Comparison of ENCODE assay signal across 16 cellular contexts in genomic region chr1:208381481-208381880, GRCh38.
DNase-seq lines count a peak whose midpoint lies in the region; ATAC-seq and TF ChIP-seq lines count a peak whose summit lies in the region.
"Had no signal": no experiment of that assay in that cellular context is flagged by ENCODE, and none has a peak within 500 bp of the region (broad histone marks: within the 10 kb centered on the region; RNA-seq: fewer than 3 reads in every experiment).

No MANE protein-coding gene starts in this region.

- ATAC-seq in left cardiac atrium: no peak
- no peak for ATAC-seq in right cardiac atrium
- no peak for ATAC-seq in GM21515 (IDR thresholded peaks at IDR 0.05; ENCODE audit: unreplicated experiment)

- H3K4me1 ChIP-seq in right cardiac atrium (ENCODE audit: control insufficient read depth, insufficient read depth, low read length): no peaks in the 10 kb centered on the region
- H3K4me1 ChIP-seq: Caco-2, HAP-1 had no signal

- H3K27me3 Mint-ChIP-seq in endothelial cell (ENCODE audit: unreplicated experiment): no peaks in the 10 kb centered on the region

- peaks cover 4% of the 10 kb centered on the region for H3K4me1 Mint-ChIP-seq in endothelial cell (ENCODE audit: unreplicated experiment)
- H3K4me1 Mint-ChIP-seq: CD4-positive, alpha-beta memory T cell had no signal

- no peaks in the 10 kb centered on the region for H3K27me3 ChIP-seq in right cardiac atrium (ENCODE audit: control insufficient read depth, insufficient read depth)

- WGBS in right cardiac atrium: 28% methylated on average over 1 of the region's 1 CpG

- H3K27ac ChIP-seq in right cardiac atrium (ENCODE audit: low read length): no peak overlapping the region

- H3K36me3 Mint-ChIP-seq in endothelial cell (ENCODE audit: low read depth, unreplicated experiment): no peaks in the 10 kb centered on the region
- H3K36me3 Mint-ChIP-seq: CD4-positive, alpha-beta memory T cell had no signal

- H3K4me3 ChIP-seq in right cardiac atrium (ENCODE audit: low read length): no peak overlapping the region
- H3K4me3 ChIP-seq: HAP-1 had no signal

- H3K9me3 Mint-ChIP-seq in endothelial cell (ENCODE audit: unreplicated experiment): no peaks in the 10 kb centered on the region

- H3K9me3 ChIP-seq in right cardiac atrium (ENCODE audit: control insufficient read depth, low read length): no peaks in the 10 kb centered on the region
- H3K9me3 ChIP-seq: Caco-2, HAP-1 had no signal

- no peak overlapping the region for H3K4me3 Mint-ChIP-seq in endothelial cell (ENCODE audit: unreplicated experiment)
- H3K4me3 Mint-ChIP-seq: HFFc6 had no signal

- TF ChIP-seq CTCF in endothelial cell (IDR thresholded peaks at IDR 0.05; ENCODE audit: unreplicated experiment): no peak

- H3K27ac Mint-ChIP-seq in endothelial cell (ENCODE audit: unreplicated experiment): no peak overlapping the region
- H3K27ac Mint-ChIP-seq: CD4-positive, alpha-beta memory T cell; HFFc6 had no signal

- peak; percentile 18 for DNase-seq in left cardiac atrium
- no peak for DNase-seq in right cardiac atrium
- peak; percentile 11 for DNase-seq in RPMI7951 (ENCODE audit: low read depth)
- DNase-seq in endothelial cell (ENCODE audit: low spot score): peak; percentile 6
- no peak for DNase-seq in activated CD4-positive, CD25-positive, alpha-beta regulatory T cell treated with anti-CD3 and anti-CD28 coated beads, Interleukin-2, amount 50 U/mL, for 72 hours
- DNase-seq in A172 (ENCODE audit: low spot score): no peak
- DNase-seq: 8988T; C1 segment of cervical spinal cord; Caco-2; CD4-positive, alpha-beta memory T cell; DMS153; DND-41; GOT3; HFFc6 had no signal

- intact Hi-C loops in left cardiac atrium (cut with DNase I): no loop called here
- intact Hi-C loops in right cardiac atrium (cut with DNase I): no loop called here

Comparison
In these comparisons a context has a peak if more than half of its experiments do, and no peak if none do; other contexts are left out.
1. DNase-seq: peak in left cardiac atrium (single experiment), RPMI7951 (single experiment) and endothelial cell (single experiment); none in right cardiac atrium (0 of 3), activated CD4-positive, CD25-positive, alpha-beta regulatory T cell treated with anti-CD3 and anti-CD28 coated beads, Interleukin-2, amount 50 U/mL, for 72 hours (single experiment) and A172 (single experiment).